In genomic region chr21:43733529-43734071, GRCh38 we compare ENCODE assay signal across 10 cellular contexts. TPM values are rescaled to one million over a fixed set of nuclear protein-coding genes. Genes with fewer than 3 reads are reported as not detected.
DNase-seq lines count a peak whose midpoint lies in the region; ATAC-seq, FAIRE-seq and TF ChIP-seq lines count a peak whose summit lies in the region.
"Had no signal": no experiment of that assay in that cellular context is flagged by ENCODE, and none has a peak within 500 bp of the region (broad histone marks: within the 10 kb centered on the region; RNA-seq: fewer than 3 reads in every experiment).

No MANE protein-coding gene starts in this region.

- H2AFZ ChIP-seq in astrocyte (ENCODE audit: low read depth, low read length) = no peak overlapping the region

- H3K4me3 Mint-ChIP-seq in activated CD4-positive, alpha-beta T cell treated with anti-CD3 and anti-CD28 coated beads, Interleukin-2, amount 10 ng/mL, durations not matched to agents 24 days and 14 days = no peak overlapping the region
- H3K4me3 Mint-ChIP-seq in astrocyte (ENCODE audit: unreplicated experiment) = peak overlapping the region; percentile 72

- peak overlapping the region; percentile 73 for H3K4me2 ChIP-seq in astrocyte (ENCODE audit: low read length)

- no peaks in the 10 kb centered on the region for H3K9me3 Mint-ChIP-seq in activated CD4-positive, alpha-beta T cell treated with anti-CD3 and anti-CD28 coated beads, Interleukin-2, amount 10 ng/mL, durations not matched to agents 24 days and 14 days
- H3K9me3 Mint-ChIP-seq in astrocyte (ENCODE audit: unreplicated experiment) = peaks cover 2% of the 10 kb centered on the region

- H3K36me3 ChIP-seq in astrocyte (ENCODE audit: insufficient read depth, low read length) = no peaks in the 10 kb centered on the region
- no peaks in the 10 kb centered on the region for H3K36me3 ChIP-seq in thyroid gland

- peaks cover 39% of the 10 kb centered on the region for H3K4me1 Mint-ChIP-seq in activated CD4-positive, alpha-beta T cell treated with anti-CD3 and anti-CD28 coated beads, Interleukin-2, amount 10 ng/mL, durations not matched to agents 24 days and 14 days
- peaks cover 46% of the 10 kb centered on the region for H3K4me1 Mint-ChIP-seq in astrocyte (ENCODE audit: low read depth, unreplicated experiment)

- ATAC-seq in GM19397 (IDR thresholded peaks at IDR 0.05; ENCODE audit: unreplicated experiment) (no peak), HG03432 (IDR thresholded peaks at IDR 0.05; ENCODE audit: unreplicated experiment) (no peak)

- WGBS in thyroid gland, 2 donors = 78 to 90% methylated on average over 15 of the region's 15 CpGs

- H3K4me3 ChIP-seq in astrocyte (ENCODE audit: insufficient read depth, low read depth, low read length) (no peak overlapping the region), thyroid gland (replicated peaks in 1 of 3) (no peak overlapping the region)

- H3K27me3 Mint-ChIP-seq in activated CD4-positive, alpha-beta T cell treated with anti-CD3 and anti-CD28 coated beads, Interleukin-2, amount 10 ng/mL, durations not matched to agents 24 days and 14 days = no peaks in the 10 kb centered on the region
- H3K27me3 Mint-ChIP-seq in astrocyte (ENCODE audit: low read depth, unreplicated experiment) = no peaks in the 10 kb centered on the region

- H4K20me1 ChIP-seq in astrocyte (ENCODE audit: insufficient read depth, low read length) = peaks cover 85% of the 10 kb centered on the region

- peak overlapping the region; percentile 46 for H3K27ac ChIP-seq in astrocyte (ENCODE audit: low read depth, low read length)
- H3K27ac ChIP-seq in thyroid gland = peak overlapping the region in 2 of 3 donors; percentile 97 to 98
- H3K27ac ChIP-seq: C4-2B had no signal

- TF ChIP-seq POLR2A in thyroid gland (IDR thresholded peaks at IDR 0.05) = no peak

- TF ChIP-seq CTCF in astrocyte (IDR thresholded peaks at IDR 0.05; ENCODE audit: insufficient read depth, low read depth, low read length) = no peak
- TF ChIP-seq CTCF in thyroid gland (IDR thresholded peaks at IDR 0.05) = no peak

- peaks cover 47% of the 10 kb centered on the region for H3K4me1 ChIP-seq in astrocyte (ENCODE audit: insufficient read depth, low read length)
- H3K4me1 ChIP-seq in thyroid gland = peaks cover 54 to 74% of the 10 kb centered on the region in 2 donors

- H3K36me3 Mint-ChIP-seq in activated CD4-positive, alpha-beta T cell treated with anti-CD3 and anti-CD28 coated beads, Interleukin-2, amount 10 ng/mL, durations not matched to agents 24 days and 14 days (ENCODE audit: low read depth) = peaks cover 24% of the 10 kb centered on the region
- H3K36me3 Mint-ChIP-seq in astrocyte (ENCODE audit: low read depth, unreplicated experiment) = peaks cover 20% of the 10 kb centered on the region

- peak overlapping the region; percentile 43 for H3K9ac ChIP-seq in astrocyte (ENCODE audit: low read length)

- H3K27me3 ChIP-seq in astrocyte (ENCODE audit: insufficient read depth, low read length) (no peaks in the 10 kb centered on the region), thyroid gland (no peaks in the 10 kb centered on the region)

- peak overlapping the region; percentile 27 for H3K27ac Mint-ChIP-seq in activated CD4-positive, alpha-beta T cell treated with anti-CD3 and anti-CD28 coated beads, Interleukin-2, amount 10 ng/mL, durations not matched to agents 24 days and 14 days
- no peak overlapping the region for H3K27ac Mint-ChIP-seq in astrocyte (ENCODE audit: unreplicated experiment)

- intact Hi-C loops in activated CD4-positive, alpha-beta T cell treated with anti-CD3 and anti-CD28 coated beads, Interleukin-2, amount 10 ng/mL, durations not matched to agents 24 days and 14 days (cut with micrococcal nuclease) = no loop called here
- intact Hi-C loops in thyroid gland (cut with DNase I) = no loop called here

- peaks cover 68% of the 10 kb centered on the region for H3K79me2 ChIP-seq in astrocyte (ENCODE audit: insufficient read depth, low read length)

- peaks cover 4% of the 10 kb centered on the region for H3K9me3 ChIP-seq in astrocyte (ENCODE audit: insufficient read depth, low read depth, low read length)
- H3K9me3 ChIP-seq in thyroid gland = no peaks in the 10 kb centered on the region

- no peak for FAIRE-seq in astrocyte (lab: Jason Lieb, UNC)

- DNase-seq in activated CD4-positive, alpha-beta T cell treated with anti-CD3 and anti-CD28 coated beads, Interleukin-2, amount 10 ng/mL, durations not matched to agents 24 days and 14 days = no peak
- no peak for DNase-seq in activated CD4-positive, alpha-beta T cell treated with anti-CD3 and anti-CD28 coated beads, Interleukin-2, amount 50 U/mL, for 4 hours
- DNase-seq in astrocyte (ENCODE audit: low read depth) (peak; percentile 78), kidney glomerular epithelial cell (lab: John Stamatoyannopoulos, UW) (peak; percentile 35), thyroid gland (no peak), D341Med (ENCODE audit: low spot score) (no peak)
- DNase-seq: foreskin melanocyte had no signal

RNA-seq across cellular contexts. Expression of gene PDXK, which starts 14.7 kb away (rescaled TPM):
- 138 and 152 TPM in 2 replicates for total RNA-seq in activated CD4-positive, alpha-beta T cell treated with anti-CD3 and anti-CD28 coated beads, Interleukin-2, amount 10 ng/mL, durations not matched to agents 24 days and 14 days
- 159 and 180 TPM in 2 replicates for total RNA-seq in astrocyte
- 10 to 100 TPM; 70.6 to 95.5 (median 92.4) TPM for total RNA-seq in thyroid gland

RNA-seq across cellular contexts. Expression of gene CSTB, which starts 42.5 kb away (rescaled TPM):
- total RNA-seq in activated CD4-positive, alpha-beta T cell treated with anti-CD3 and anti-CD28 coated beads, Interleukin-2, amount 10 ng/mL, durations not matched to agents 24 days and 14 days = 59.2 and 59.5 TPM in 2 replicates
- total RNA-seq in astrocyte (22.5 and 27.7 TPM in 2 replicates), thyroid gland (10 to 100 TPM in 3 of 4 donors, 1 to 10 TPM in 1; 9.1 to 32.4 (median 14.5) TPM)

RNA-seq across cellular contexts. Expression of gene RRP1, which starts 55.8 kb away (rescaled TPM):
- total RNA-seq in activated CD4-positive, alpha-beta T cell treated with anti-CD3 and anti-CD28 coated beads, Interleukin-2, amount 10 ng/mL, durations not matched to agents 24 days and 14 days = 94.4 and 99.4 TPM in 2 replicates
- 21.1 and 24.9 TPM in 2 replicates for total RNA-seq in astrocyte
- total RNA-seq in thyroid gland = 10 to 100 TPM; 11.0 to 20.1 (median 18.7) TPM

Comparison
In these comparisons a context has a peak if more than half of its experiments do, and no peak if none do; other contexts are left out.
1. DNase-seq: peak in astrocyte (single experiment) and kidney glomerular epithelial cell (single experiment); none in activated CD4-positive, alpha-beta T cell treated with anti-CD3 and anti-CD28 coated beads, Interleukin-2, amount 10 ng/mL, durations not matched to agents 24 days and 14 days (single experiment), activated CD4-positive, alpha-beta T cell treated with anti-CD3 and anti-CD28 coated beads, Interleukin-2, amount 50 U/mL, for 4 hours (0 of 2), thyroid gland (0 of 2) and D341Med (single experiment).